In the genomic region with DNA sequence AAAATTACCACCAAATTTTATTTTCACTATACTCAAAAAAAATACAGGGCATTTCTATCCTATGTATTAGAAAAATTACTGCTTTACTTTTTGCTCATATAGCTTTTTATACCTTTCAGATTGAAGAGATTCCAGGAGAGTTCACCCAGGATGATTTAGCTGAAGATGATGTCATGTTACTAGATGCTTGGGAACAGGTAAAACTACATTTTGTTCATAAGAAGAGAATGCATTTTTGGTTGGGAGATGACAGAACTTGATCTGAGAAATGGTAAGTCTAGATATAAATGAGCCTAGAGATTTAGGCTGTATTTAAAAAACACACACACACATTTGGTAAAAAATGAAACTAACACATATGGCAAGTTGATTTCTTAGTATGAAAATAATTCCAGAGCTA, we compare ENCODE assay signal across 21 cellular contexts. TPM values are rescaled to one million over a fixed set of nuclear protein-coding genes. Genes with fewer than 3 reads are reported as not detected.
A peak's percentile ranks its signal among the peaks of the same experiment; 100 is the strongest.
DNase-seq lines count a peak whose midpoint lies in the region; ATAC-seq, FAIRE-seq and TF ChIP-seq lines count a peak whose summit lies in the region.
"Had no signal": no experiment of that assay in that cellular context is flagged by ENCODE, and none has a peak within 500 bp of the region (broad histone marks: within the 10 kb centered on the region; RNA-seq: fewer than 3 reads in every experiment).

No MANE protein-coding gene starts in this region.

- no peaks in the 10 kb centered on the region for H3K9me3 Mint-ChIP-seq in type B pancreatic cell
- no peaks in the 10 kb centered on the region for H3K9me3 Mint-ChIP-seq in endothelial cell (ENCODE audit: unreplicated experiment)

- H3K79me2 ChIP-seq in HepG2 (ENCODE audit: insufficient read depth, low read length) (no peaks in the 10 kb centered on the region), keratinocyte (ENCODE audit: control insufficient read depth, insufficient read depth, low read length) (no peaks in the 10 kb centered on the region)

- H3K9me1 ChIP-seq in keratinocyte (ENCODE audit: control insufficient read depth, extremely low read depth, insufficient read depth, low read length) = no peaks in the 10 kb centered on the region

- no peak for DNase-seq in HepG2 (ENCODE audit: low spot score)
- DNase-seq in right lobe of liver = no peak
- DNase-seq in keratinocyte (ENCODE audit: low read depth, low spot score) = peak; percentile 46
- no peak for DNase-seq in type B pancreatic cell (ENCODE audit: extremely low spot score, unreplicated experiment)
- DNase-seq in C1 segment of cervical spinal cord (lab: John Stamatoyannopoulos, UW) = no peak
- no peak for DNase-seq in endothelial cell (ENCODE audit: low spot score)
- DNase-seq in left colon = no peak
- DNase-seq: Caco-2; CD4-positive, CD25-positive, alpha-beta regulatory T cell; DND-41; NCI-H1092; NCI-H1436; NCI-H187 treated with DMSO at 0.1 percent for 48 hours; NCI-H2227 treated with DMSO at 0.1 percent for 48 hours; NCI-H510A; Peyer's patch; Right ventricle myocardium superior had no signal

- H3K27me3 ChIP-seq in HepG2 (ENCODE audit: control insufficient read depth in 1 of 2, insufficient read depth in 2 of 2, low read length in 2 of 2) = no peaks in the 10 kb centered on the region
- H3K27me3 ChIP-seq in right lobe of liver = no peaks in the 10 kb centered on the region
- no peaks in the 10 kb centered on the region for H3K27me3 ChIP-seq in keratinocyte (ENCODE audit: control insufficient read depth, extremely low read depth, insufficient read depth, low read length)
- H3K27me3 ChIP-seq: Peyer's patch had no signal

- H3K9ac ChIP-seq in HepG2 (ENCODE audit: insufficient read depth, low read depth, low read length) (no peak overlapping the region), keratinocyte (ENCODE audit: control insufficient read depth, extremely low read depth, insufficient read depth, low read length) (no peak overlapping the region)

- dilution Hi-C loops in keratinocyte (cut with MboI; ENCODE audit: extremely low pct_ligation_motif_present, low sequenced_read_pairs) = no loop called here

- peaks cover 11% of the 10 kb centered on the region for H3K4me1 Mint-ChIP-seq in type B pancreatic cell (ENCODE audit: unreplicated experiment)
- H3K4me1 Mint-ChIP-seq in endothelial cell (ENCODE audit: unreplicated experiment) = no peaks in the 10 kb centered on the region
- H3K4me1 Mint-ChIP-seq: B cell; CD4-positive, CD25-positive, alpha-beta regulatory T cell had no signal

- no peak for TF ChIP-seq RAD21 in HepG2 (CRISPR knock-in tag; IDR thresholded peaks at IDR 0.05)

- intact Hi-C loops in HepG2 (cut with micrococcal nuclease; ENCODE audit: unreplicated experiment) = loop anchor here (10.0 kb wide), 1 partner anchor 295 kb away; no protein-coding TSS in a partner anchor
- intact Hi-C loops in right lobe of liver (cut with DNase I) = no loop called here
- intact Hi-C loops in left colon (cut with DNase I, micrococcal nuclease) = no loop called here

- no peak for TF ChIP-seq CTCF in HepG2 (CRISPR knock-in tag; IDR thresholded peaks at IDR 0.05)
- TF ChIP-seq CTCF in right lobe of liver (IDR thresholded peaks at IDR 0.05) = no peak
- no peak for TF ChIP-seq CTCF in VCaP (conservative IDR thresholded peaks at IDR 0.05)
- TF ChIP-seq CTCF in keratinocyte (optimal IDR thresholded peaks at IDR 0.05 in 1 of 3, IDR thresholded peaks at IDR 0.05 in 1 of 3, conservative IDR thresholded peaks at IDR 0.05 in 1 of 3; ENCODE audit: extremely low read depth in 1 of 3, insufficient read depth in 2 of 3, low read length in 3 of 3) = no peak
- TF ChIP-seq CTCF in type B pancreatic cell (conservative IDR thresholded peaks at IDR 0.05) = no peak
- TF ChIP-seq CTCF in endothelial cell (IDR thresholded peaks at IDR 0.05; ENCODE audit: unreplicated experiment) = no peak

- H3K4me2 ChIP-seq in HepG2 (ENCODE audit: low read depth, low read length) = no peak overlapping the region
- peak overlapping the region; percentile 57 for H3K4me2 ChIP-seq in keratinocyte (ENCODE audit: control insufficient read depth, extremely low read depth, insufficient read depth, low read depth, low read length)

- peak overlapping the region; percentile 81 for H3K27ac Mint-ChIP-seq in type B pancreatic cell
- no peak overlapping the region for H3K27ac Mint-ChIP-seq in endothelial cell (ENCODE audit: unreplicated experiment)
- H3K27ac Mint-ChIP-seq: B cell; CD4-positive, CD25-positive, alpha-beta regulatory T cell had no signal

- FAIRE-seq in HepG2 (lab: Jason Lieb, UNC) = no peak
- peak; percentile 36 for FAIRE-seq in keratinocyte (lab: Jason Lieb, UNC)
- FAIRE-seq: GM12878, K562 had no signal

- H3K27me3 Mint-ChIP-seq in type B pancreatic cell = no peaks in the 10 kb centered on the region
- H3K27me3 Mint-ChIP-seq in endothelial cell (ENCODE audit: unreplicated experiment) = no peaks in the 10 kb centered on the region
- H3K27me3 Mint-ChIP-seq: CD4-positive, CD25-positive, alpha-beta regulatory T cell had no signal

- BruUV-seq in HepG2 (replicated peaks; lab: Mats Ljungman, UMichigan) = no TSS peak

- TF ChIP-seq POLR2A in HepG2 (IDR thresholded peaks at IDR 0.05; ENCODE audit: insufficient read depth in 1 of 2, low read depth in 2 of 2, low read length in 2 of 2) (no peak), right lobe of liver (IDR thresholded peaks at IDR 0.05) (no peak)

- H4K20me1 ChIP-seq in HepG2 (ENCODE audit: insufficient read depth, low read length) (no peaks in the 10 kb centered on the region), keratinocyte (ENCODE audit: control insufficient read depth, extremely low read depth, insufficient read depth, low read length) (no peaks in the 10 kb centered on the region)

- H3K4me3 ChIP-seq in HepG2 (replicated peaks in 1 of 3; ENCODE audit: insufficient read depth in 1 of 3, low read depth in 2 of 3, low read length in 3 of 3) (no peak overlapping the region), right lobe of liver (no peak overlapping the region), keratinocyte (ENCODE audit: control insufficient read depth in 2 of 3, extremely low read depth in 1 of 3, insufficient read depth in 2 of 3, low read depth in 1 of 3, low read length in 3 of 3) (no peak overlapping the region)
- H3K4me3 ChIP-seq: GM12878, K562, Peyer's patch had no signal

- no peaks in the 10 kb centered on the region for H3K36me3 ChIP-seq in HepG2 (replicated peaks in 1 of 2; ENCODE audit: control insufficient read depth in 1 of 2, insufficient read depth in 2 of 2, low read length in 2 of 2)
- no peaks in the 10 kb centered on the region for H3K36me3 ChIP-seq in right lobe of liver
- no peaks in the 10 kb centered on the region for H3K36me3 ChIP-seq in keratinocyte (ENCODE audit: control insufficient read depth in 2 of 2, extremely low read depth in 1 of 2, insufficient read depth in 2 of 2, low read length in 2 of 2)

- peaks cover 38% of the 10 kb centered on the region for H3K4me1 ChIP-seq in HepG2 (ENCODE audit: insufficient read depth, low read length)
- no peaks in the 10 kb centered on the region for H3K4me1 ChIP-seq in right lobe of liver
- peaks cover 36% of the 10 kb centered on the region for H3K4me1 ChIP-seq in keratinocyte (ENCODE audit: control insufficient read depth, extremely low read depth, insufficient read depth, low read length)
- H3K4me1 ChIP-seq: Peyer's patch had no signal

- TF ChIP-seq EP300 in HepG2 (IDR thresholded peaks at IDR 0.05; ENCODE audit: low read depth in 2 of 2, low read length in 2 of 2) = no peak
- TF ChIP-seq EP300 in HepG2 (CRISPR knock-in tag; IDR thresholded peaks at IDR 0.05; ENCODE audit: borderline replicate concordance) = no peak

- no peak for ATAC-seq in HepG2
- no peak for ATAC-seq in right lobe of liver
- ATAC-seq in left colon = no peak
- ATAC-seq: GM12878, K562 had no signal

- H3K27ac ChIP-seq in HepG2 (ENCODE audit: extremely low read length, insufficient read depth, low read length) = no peak overlapping the region
- H3K27ac ChIP-seq in right lobe of liver = no peak overlapping the region
- H3K27ac ChIP-seq in VCaP = peak overlapping the region; percentile 81
- no peak overlapping the region for H3K27ac ChIP-seq in keratinocyte (ENCODE audit: control insufficient read depth, insufficient read depth, low read length)
- H3K27ac ChIP-seq: Peyer's patch had no signal

- CTCF ChIA-PET in HepG2 (lab: Yijun Ruan, JAX; ENCODE audit: low intra/inter-chr PET ratio, low total read pairs) = no interaction called here

- H3K4me3 Mint-ChIP-seq in type B pancreatic cell (peak overlapping the region; percentile 45), endothelial cell (ENCODE audit: unreplicated experiment) (no peak overlapping the region)
- H3K4me3 Mint-ChIP-seq: B cell; CD4-positive, CD25-positive, alpha-beta regulatory T cell had no signal

- H3K36me3 Mint-ChIP-seq in type B pancreatic cell = no peaks in the 10 kb centered on the region
- H3K36me3 Mint-ChIP-seq in endothelial cell (ENCODE audit: low read depth, unreplicated experiment) = no peaks in the 10 kb centered on the region
- H3K36me3 Mint-ChIP-seq: CD4-positive, CD25-positive, alpha-beta regulatory T cell had no signal

- POLR2A ChIA-PET in HepG2 (lab: Yijun Ruan, JAX) = no interaction called here

- H2AFZ ChIP-seq in HepG2 (ENCODE audit: low read length) (no peak overlapping the region), keratinocyte (ENCODE audit: control insufficient read depth, low read length) (no peak overlapping the region)

- in situ Hi-C loops in HepG2 (cut with HindIII; ENCODE audit: extremely low pct_ligation_motif_present, low pct_unique_long_range_greater_than_20kb) = loop anchor here (10.0 kb wide), 1 partner anchor 295 kb away; no protein-coding TSS in a partner anchor

- H3K9me3 ChIP-seq in HepG2 (ENCODE audit: low read length) (no peaks in the 10 kb centered on the region), right lobe of liver (no peaks in the 10 kb centered on the region), keratinocyte (ENCODE audit: control insufficient read depth, low read depth, low read length) (no peaks in the 10 kb centered on the region)
- H3K9me3 ChIP-seq: Caco-2, Peyer's patch had no signal

RNA-seq across cellular contexts. Expression of gene ARL4A, which starts 38.1 kb away (rescaled TPM):
- total RNA-seq in HepG2 (2016; rRNA removed; fragmentation: Illumina TruSeq; extraction: Trizol) = 25.6 and 29.3 TPM in 2 replicates
- 17.3 and 19.0 TPM in 2 replicates for total RNA-seq in HepG2 (2016; cell fraction: cytosol; rRNA removed; fragmentation: Illumina TruSeq; extraction: Trizol; ENCODE audit: low read depth)
- total RNA-seq in HepG2 (2016; cell fraction: insoluble cytoplasmic fraction; rRNA removed; fragmentation: Illumina TruSeq; extraction: Trizol) = 26.6 and 32.4 TPM in 2 replicates
- 26.0 and 30.7 TPM in 2 replicates for total RNA-seq in HepG2 (2016; cell fraction: membrane; rRNA removed; fragmentation: Illumina TruSeq; extraction: Trizol)
- total RNA-seq in HepG2 (2016; cell fraction: nucleus; rRNA removed; fragmentation: Illumina TruSeq; extraction: Trizol) = 21.7 and 22.6 TPM in 2 replicates
- 6.1 and 10.8 TPM in 2 replicates for polyA plus RNA-seq in HepG2 (2011; rRNA removed)
- polyA plus RNA-seq in HepG2 (2011; cell fraction: cytosol; rRNA removed) = 6.0 and 7.0 TPM in 2 replicates
- 5.0 and 6.5 TPM in 2 replicates for polyA plus RNA-seq in HepG2 (2011; cell fraction: nucleus; rRNA removed)
- polyA plus RNA-seq in HepG2 (2012) = 12.3 and 18.1 TPM in 2 replicates
- 14.8 and 18.0 TPM in 2 replicates for polyA plus RNA-seq in HepG2 (2016; cell fraction: cytosol; fragmentation: Illumina TruSeq; extraction: Trizol; ENCODE audit: low read depth)
- 22.2 and 26.1 TPM in 2 replicates for polyA plus RNA-seq in HepG2 (2016; cell fraction: insoluble cytoplasmic fraction; fragmentation: Illumina TruSeq; extraction: Trizol; ENCODE audit: low read depth)
- polyA plus RNA-seq in HepG2 (2016; cell fraction: membrane; fragmentation: Illumina TruSeq; extraction: Trizol; ENCODE audit: low read depth) = 19.9 and 20.0 TPM in 2 replicates
- 17.8 and 20.7 TPM in 2 replicates for polyA plus RNA-seq in HepG2 (2016; cell fraction: nucleus; fragmentation: Illumina TruSeq; extraction: Trizol; ENCODE audit: insufficient read depth, low read depth)
- polyA minus RNA-seq in HepG2 (2011; rRNA and poly(A)+ RNA removed; ENCODE audit: low replicate concordance) = 6.7 and 12.2 TPM in 2 replicates
- polyA minus RNA-seq in HepG2 (2011; cell fraction: cytosol; rRNA and poly(A)+ RNA removed) = 5.7 and 6.4 TPM in 2 replicates
- 30.6 and 38.9 TPM in 2 replicates for polyA minus RNA-seq in HepG2 (2011; cell fraction: nucleus; rRNA and poly(A)+ RNA removed)
- 10 to 100 TPM in 2 of 6 experiments, 1 to 10 TPM in 4; 4.4 to 19.2 (median 8.3) TPM for total RNA-seq in right lobe of liver
- 9.5 to 17.1 TPM (median 13.6 TPM) in 3 replicates for polyA plus RNA-seq in keratinocyte
- 49.0 TPM for polyA plus RNA-seq in keratinocyte (2011; ENCODE audit: low read depth)
- 11.4 and 20.1 TPM in 2 replicates for polyA plus RNA-seq in keratinocyte (2011; cell fraction: cytosol; rRNA removed)
- polyA plus RNA-seq in keratinocyte (2011; cell fraction: nucleus; rRNA removed) = 10.4 and 12.5 TPM in 2 replicates
- 12.9 and 38.0 TPM in 2 replicates for polyA plus RNA-seq in keratinocyte (2012; ENCODE audit: low replicate concordance)
- polyA minus RNA-seq in keratinocyte = 2.9 to 12.4 TPM (median 8.9 TPM) in 3 replicates
- 5.6 TPM for polyA minus RNA-seq in keratinocyte (2011; cell fraction: cytosol; rRNA and poly(A)+ RNA removed)
- polyA minus RNA-seq in keratinocyte (2011; cell fraction: nucleus; rRNA and poly(A)+ RNA removed) = 3.4 and 6.0 TPM in 2 replicates
- 25.0 and 25.5 TPM in 2 replicates for total RNA-seq in type B pancreatic cell (ENCODE audit: low replicate concordance)
- total RNA-seq in endothelial cell (ENCODE audit: unreplicated experiment) = 41.2 TPM
- total RNA-seq in left colon = 100 to 1,000 TPM in 1 of 2 donors, 10 to 100 TPM in 1; 77.3 to 101 TPM
